In the genomic region with DNA sequence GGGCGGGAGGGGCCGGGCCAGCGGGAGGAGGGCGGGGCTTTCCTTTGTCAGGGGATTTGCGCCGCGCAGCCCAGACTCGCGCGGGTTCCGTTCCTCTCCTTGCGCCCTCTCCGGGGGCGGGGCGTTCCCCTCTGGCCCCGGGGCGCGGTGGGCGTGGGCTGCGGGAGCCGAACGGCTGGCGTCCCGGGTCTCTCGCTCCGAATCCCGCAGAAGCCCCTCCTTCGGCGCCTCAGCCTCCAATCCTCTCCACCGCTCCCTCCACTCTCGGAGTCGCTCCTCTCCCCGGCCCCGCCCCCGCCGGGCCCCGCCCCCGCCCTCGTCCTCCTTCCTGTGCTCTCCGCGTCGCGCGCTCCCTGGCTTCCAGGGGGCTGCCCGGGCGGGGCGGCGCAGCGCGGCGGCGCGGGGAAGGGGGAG, we compare ENCODE assay signal across 8 cellular contexts.
A peak's percentile ranks its signal among the peaks of the same experiment; 100 is the strongest.
DNase-seq lines count a peak whose midpoint lies in the region; ATAC-seq and TF ChIP-seq lines count a peak whose summit lies in the region.

No MANE protein-coding gene starts in this region.

- peaks cover 10% of the 10 kb centered on the region for H3K36me3 Mint-ChIP-seq in activated CD4-positive, alpha-beta memory T cell treated with anti-CD3 and anti-CD28 coated beads for 36 hours

- peaks cover 68% of the 10 kb centered on the region for H3K4me1 Mint-ChIP-seq in activated CD4-positive, alpha-beta memory T cell treated with anti-CD3 and anti-CD28 coated beads for 36 hours (ENCODE audit: low read depth)

- no peaks in the 10 kb centered on the region for H3K36me3 ChIP-seq in BE2C

- H3K4me1 ChIP-seq in BE2C, result peaks cover 2% of the 10 kb centered on the region; the same call in 1 of the 2 replicates

- POLR2A ChIA-PET in activated CD4-positive, alpha-beta memory T cell treated with anti-CD3 and anti-CD28 coated beads for 36 hours (lab: Charles Lee), result interaction anchor here (3.0 kb wide), 1 partner anchor 10 kb away, joined by 17 read pairs; no protein-coding TSS in a partner anchor

- ATAC-seq in GM19397 (IDR thresholded peaks at IDR 0.05; ENCODE audit: unreplicated experiment) (peak; percentile 86), HG03558 (IDR thresholded peaks at IDR 0.05; ENCODE audit: extremely low read depth, unreplicated experiment) (peak; percentile 35)

- intact Hi-C loops in activated CD4-positive, alpha-beta memory T cell treated with anti-CD3 and anti-CD28 coated beads for 36 hours (cut with micrococcal nuclease), result no loop called here
- intact Hi-C loops in lower leg skin (cut with DNase I; ENCODE audit: low total_unique reads), result no loop called here

- H3K27me3 ChIP-seq in BE2C, result no peaks in the 10 kb centered on the region

- CTCF ChIA-PET in activated CD4-positive, alpha-beta memory T cell treated with anti-CD3 and anti-CD28 coated beads for 36 hours (lab: Charles Lee), result interaction anchor here (0.8 to 4.5 kb wide), 4 partner anchors 9 to 305 kb away, joined by 3 to 51 read pairs (median 4); no protein-coding TSS in a partner anchor

- WGBS in lower leg skin, 2 donors, result 0 to 1% methylated on average over 20 to 33 of the region's 53 CpGs

- peak overlapping the region; percentile 82 for H3K4me3 Mint-ChIP-seq in activated CD4-positive, alpha-beta memory T cell treated with anti-CD3 and anti-CD28 coated beads for 36 hours

- no peaks in the 10 kb centered on the region for H3K27me3 Mint-ChIP-seq in activated CD4-positive, alpha-beta memory T cell treated with anti-CD3 and anti-CD28 coated beads for 36 hours

- H3K9me3 ChIP-seq in BE2C, result no peaks in the 10 kb centered on the region

- H3K27ac Mint-ChIP-seq in activated CD4-positive, alpha-beta memory T cell treated with anti-CD3 and anti-CD28 coated beads for 36 hours, result no peak overlapping the region

- TF ChIP-seq CTCF in BE2C (IDR thresholded peaks at IDR 0.05; ENCODE audit: low read depth, low read length), result no peak
- TF ChIP-seq CTCF in lower leg skin (IDR thresholded peaks at IDR 0.05), result no peak

- H3K9me3 Mint-ChIP-seq in activated CD4-positive, alpha-beta memory T cell treated with anti-CD3 and anti-CD28 coated beads for 36 hours, result no peaks in the 10 kb centered on the region

- peak overlapping the region; percentile 65 for H3K4me3 ChIP-seq in BE2C (ENCODE audit: low read depth, low read length)
- peak overlapping the region; percentile 72 for H3K4me3 ChIP-seq in lower leg skin (ENCODE audit: low read depth, poor library complexity, severe bottlenecking)

- DNase-seq in BE2C, result peak; percentile 92
- DNase-seq in NCI-H748 (lab: John Stamatoyannopoulos, UW; ENCODE audit: unreplicated experiment), result peak; percentile 100
- peak; percentile 86 for DNase-seq in activated CD4-positive, alpha-beta memory T cell treated with anti-CD3 and anti-CD28 coated beads for 36 hours
- peak; percentile 78 to 94 for DNase-seq in dermis microvascular lymphatic vessel endothelial cell (ENCODE audit: low read depth in 2 of 2)
- DNase-seq in lower leg skin (ENCODE audit: low spot score in 2 of 2), result peak; percentile 92 to 98
- peak; percentile 81 for DNase-seq in stimulated activated CD4-positive, alpha-beta T cell treated with anti-CD3 and anti-CD28 coated beads, Interleukin-4, amount 100 ng/mL, for 4 hours

- TF ChIP-seq POLR2A in lower leg skin (IDR thresholded peaks at IDR 0.05), result no peak

Comparison
In these comparisons a context has a peak if more than half of its experiments do, and no peak if none do; other contexts are left out.
1. Peak in every context shown above with its lines: DNase-seq, ATAC-seq and H3K4me3 ChIP-seq.